In genomic region chr17:83012161-83012800, GRCh38 we compare ENCODE assay signal across 1 cellular context.
TF ChIP-seq lines count a peak whose summit lies in the region.

No MANE protein-coding gene starts in this region.

TF ChIP-seq in IMR-90, 13 proteins besides CTCF, POLR2A, EP300 and RAD21:
- TF ChIP-seq RCOR1 (IDR thresholded peaks at IDR 0.05; ENCODE audit: insufficient replicate concordance, low read length) (no peak), CHD1 (IDR thresholded peaks at IDR 0.05; ENCODE audit: low read depth, low read length) (no peak), CEBPB (IDR thresholded peaks at IDR 0.05; ENCODE audit: low read depth, low read length) (no peak)
- TF ChIP-seq, protein P1, sequence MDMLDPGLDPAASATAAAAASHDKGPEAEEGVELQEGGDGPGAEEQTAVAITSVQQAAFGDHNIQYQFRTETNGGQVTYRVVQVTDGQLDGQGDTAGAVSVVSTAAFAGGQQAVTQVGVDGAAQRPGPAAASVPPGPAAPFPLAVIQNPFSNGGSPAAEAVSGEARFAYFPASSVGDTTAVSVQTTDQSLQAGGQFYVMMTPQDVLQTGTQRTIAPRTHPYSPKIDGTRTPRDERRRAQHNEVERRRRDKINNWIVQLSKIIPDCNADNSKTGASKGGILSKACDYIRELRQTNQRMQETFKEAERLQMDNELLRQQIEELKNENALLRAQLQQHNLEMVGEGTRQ (IDR thresholded peaks at IDR 0.05; ENCODE audit: low read depth, low read length), result no peak
TF ChIP-seq in IMR-90: peak in this region for 0.
